3 cellular contexts compared by ENCODE assay signal in the genomic region with DNA sequence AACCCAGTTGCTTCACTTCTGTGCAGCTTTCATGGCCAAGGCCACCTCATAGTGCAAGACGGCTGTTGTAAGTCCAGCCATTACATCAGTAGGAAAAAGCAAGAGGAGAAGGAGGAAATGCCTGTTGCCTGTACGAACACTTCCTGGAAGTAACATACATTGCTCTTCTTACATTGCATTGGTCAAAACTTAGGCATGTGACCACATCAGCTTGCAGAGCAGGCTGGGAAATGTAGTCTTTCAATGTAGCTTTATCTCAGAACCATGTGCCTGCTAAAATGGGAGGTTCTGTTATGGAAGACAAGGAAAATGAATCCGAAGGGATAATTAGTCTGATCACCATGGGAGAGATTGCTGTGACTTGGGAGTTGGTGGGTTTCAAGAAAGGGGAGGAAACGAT.
A peak's percentile ranks its signal among the peaks of the same experiment; 100 is the strongest.
TF ChIP-seq lines count a peak whose summit lies in the region.

No MANE protein-coding gene starts in this region.

TF ChIP-seq in SK-N-SH, 30 proteins besides CTCF, POLR2A, EP300 and RAD21:
- TF ChIP-seq, protein P1, sequence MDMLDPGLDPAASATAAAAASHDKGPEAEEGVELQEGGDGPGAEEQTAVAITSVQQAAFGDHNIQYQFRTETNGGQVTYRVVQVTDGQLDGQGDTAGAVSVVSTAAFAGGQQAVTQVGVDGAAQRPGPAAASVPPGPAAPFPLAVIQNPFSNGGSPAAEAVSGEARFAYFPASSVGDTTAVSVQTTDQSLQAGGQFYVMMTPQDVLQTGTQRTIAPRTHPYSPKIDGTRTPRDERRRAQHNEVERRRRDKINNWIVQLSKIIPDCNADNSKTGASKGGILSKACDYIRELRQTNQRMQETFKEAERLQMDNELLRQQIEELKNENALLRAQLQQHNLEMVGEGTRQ (IDR thresholded peaks at IDR 0.05; ENCODE audit: borderline replicate concordance, low read depth, low read length), result peak; percentile 54; the same call in 1 of the 2 replicates
- no peak for TF ChIP-seq REST (IDR thresholded peaks at IDR 0.05; ENCODE audit: low read depth, low read length)
- TF ChIP-seq GABPA (IDR thresholded peaks at IDR 0.05; ENCODE audit: low read depth), result no peak
- TF ChIP-seq YY1 (IDR thresholded peaks at IDR 0.05; ENCODE audit: low read depth), result no peak
- TF ChIP-seq RFX5 (IDR thresholded peaks at IDR 0.05; ENCODE audit: low read length), result no peak
- TF ChIP-seq GATA2 (CRISPR knock-in tag; IDR thresholded peaks at IDR 0.05), result no peak
- no peak for TF ChIP-seq NFIC (IDR thresholded peaks at IDR 0.05; ENCODE audit: borderline replicate concordance)
- TF ChIP-seq, protein P2, sequence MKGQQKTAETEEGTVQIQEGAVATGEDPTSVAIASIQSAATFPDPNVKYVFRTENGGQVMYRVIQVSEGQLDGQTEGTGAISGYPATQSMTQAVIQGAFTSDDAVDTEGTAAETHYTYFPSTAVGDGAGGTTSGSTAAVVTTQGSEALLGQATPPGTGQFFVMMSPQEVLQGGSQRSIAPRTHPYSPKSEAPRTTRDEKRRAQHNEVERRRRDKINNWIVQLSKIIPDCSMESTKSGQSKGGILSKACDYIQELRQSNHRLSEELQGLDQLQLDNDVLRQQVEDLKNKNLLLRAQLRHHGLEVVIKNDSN (IDR thresholded peaks at IDR 0.05; ENCODE audit: borderline replicate concordance, low read depth), result peak; percentile 92
- TF ChIP-seq SMC3 (IDR thresholded peaks at IDR 0.05; ENCODE audit: low read depth, low read length), result no peak
- peak; percentile 88 for TF ChIP-seq ELF1 (IDR thresholded peaks at IDR 0.05)
- TF ChIP-seq SIN3A (IDR thresholded peaks at IDR 0.05; ENCODE audit: borderline replicate concordance, low read depth, low read length), result no peak
TF ChIP-seq in SK-N-SH: peak in this region for 3.

TF ChIP-seq in SK-N-SH treated with all-trans-retinoic acid at 6 μM for 48 hours, 23 proteins besides CTCF, POLR2A, EP300 and RAD21:
- TF ChIP-seq, protein P3, sequence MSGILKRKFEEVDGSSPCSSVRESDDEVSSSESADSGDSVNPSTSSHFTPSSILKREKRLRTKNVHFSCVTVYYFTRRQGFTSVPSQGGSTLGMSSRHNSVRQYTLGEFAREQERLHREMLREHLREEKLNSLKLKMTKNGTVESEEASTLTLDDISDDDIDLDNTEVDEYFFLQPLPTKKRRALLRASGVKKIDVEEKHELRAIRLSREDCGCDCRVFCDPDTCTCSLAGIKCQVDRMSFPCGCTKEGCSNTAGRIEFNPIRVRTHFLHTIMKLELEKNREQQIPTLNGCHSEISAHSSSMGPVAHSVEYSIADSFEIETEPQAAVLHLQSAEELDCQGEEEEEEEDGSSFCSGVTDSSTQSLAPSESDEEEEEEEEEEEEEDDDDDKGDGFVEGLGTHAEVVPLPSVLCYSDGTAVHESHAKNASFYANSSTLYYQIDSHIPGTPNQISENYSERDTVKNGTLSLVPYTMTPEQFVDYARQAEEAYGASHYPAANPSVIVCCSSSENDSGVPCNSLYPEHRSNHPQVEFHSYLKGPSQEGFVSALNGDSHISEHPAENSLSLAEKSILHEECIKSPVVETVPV (CRISPR knock-in tag; IDR thresholded peaks at IDR 0.05), result no peak
- TF ChIP-seq TSHZ2 (CRISPR knock-in tag; IDR thresholded peaks at IDR 0.05), result no peak
- TF ChIP-seq ZFP30 (CRISPR knock-in tag; IDR thresholded peaks at IDR 0.05), result no peak
- TF ChIP-seq ZNF8 (CRISPR knock-in tag; IDR thresholded peaks at IDR 0.05), result no peak
- no peak for TF ChIP-seq SNAI2 (CRISPR knock-in tag; IDR thresholded peaks at IDR 0.05)
- TF ChIP-seq GLIS3 (CRISPR knock-in tag; IDR thresholded peaks at IDR 0.05), result no peak
- TF ChIP-seq TOX (CRISPR knock-in tag; IDR thresholded peaks at IDR 0.05; ENCODE audit: borderline replicate concordance), result no peak

TF ChIP-seq in WTC11, 78 proteins besides CTCF, POLR2A, EP300 and RAD21 (continued from another document):
- TF ChIP-seq, protein P1 (CRISPR knock-in tag; IDR thresholded peaks at IDR 0.05), result peak; percentile 94
- peak; percentile 89 for TF ChIP-seq ETV6 (CRISPR knock-in tag; IDR thresholded peaks at IDR 0.05)
